11 cellular contexts compared by ENCODE assay signal in genomic region chr4:85477538-85477937, GRCh38. TPM values are rescaled to one million over a fixed set of nuclear protein-coding genes. Genes with fewer than 3 reads are reported as not detected.
DNase-seq lines count a peak whose midpoint lies in the region; ATAC-seq, FAIRE-seq and TF ChIP-seq lines count a peak whose summit lies in the region.
"Had no signal": no experiment of that assay in that cellular context is flagged by ENCODE, and none has a peak within 500 bp of the region (broad histone marks: within the 10 kb centered on the region; RNA-seq: fewer than 3 reads in every experiment).

No MANE protein-coding gene starts in this region.

- no peak for TF ChIP-seq EP300 in GM12878 (IDR thresholded peaks at IDR 0.05; ENCODE audit: borderline replicate concordance in 1 of 2, control insufficient read depth in 1 of 2, low read depth in 2 of 2, low read length in 2 of 2)

- no peak overlapping the region for H3K4me3 Mint-ChIP-seq in Calu3 (ENCODE audit: low read depth, unreplicated experiment)

- CTCF ChIA-PET in GM12878 (lab: Yijun Ruan, JAX) (interaction anchor here (1.1 kb wide), 1 partner anchor 21 kb away, joined by 3 read pairs; no protein-coding TSS in a partner anchor), Calu3 (lab: Charles Lee) (no interaction called here)

- H3K27ac ChIP-seq in GM12878 (ENCODE audit: control insufficient read depth, insufficient read depth): no peak overlapping the region
- H3K27ac ChIP-seq in vagina: no peak overlapping the region

- FAIRE-seq in GM12891 (lab: Jason Lieb, UNC) (peak; percentile 60), GM12878 (lab: Jason Lieb, UNC) (peak; percentile 68)

- H3K36me3 ChIP-seq in GM12878 (ENCODE audit: control insufficient read depth in 2 of 2, insufficient read depth in 2 of 2, low read length in 1 of 2): no peaks in the 10 kb centered on the region
- H3K36me3 ChIP-seq in vagina: no peaks in the 10 kb centered on the region

- TF ChIP-seq CTCF in GM12878 (IDR thresholded peaks at IDR 0.05 in 2 of 3, conservative IDR thresholded peaks at IDR 0.05 in 1 of 3; ENCODE audit: control insufficient read depth in 2 of 3, extremely low read depth in 1 of 3, insufficient read depth in 1 of 3, low read depth in 3 of 3, low read length in 3 of 3) (no peak), vagina (IDR thresholded peaks at IDR 0.05) (no peak), Calu3 (IDR thresholded peaks at IDR 0.05; ENCODE audit: unreplicated experiment) (no peak), GM13977 (IDR thresholded peaks at IDR 0.05; ENCODE audit: extremely low read depth, insufficient read depth, missing control alignments) (no peak)

- no peak for TF ChIP-seq RAD21 in GM12878 (IDR thresholded peaks at IDR 0.05; ENCODE audit: insufficient read depth, low read depth, low read length)

- H3K4me2 ChIP-seq in GM12878 (ENCODE audit: control insufficient read depth, insufficient read depth): peak overlapping the region; percentile 59; the same call in 1 of the 2 replicates

- POLR2A ChIA-PET in GM12878 (lab: Charles Lee): no interaction called here

- H3K4me3 ChIP-seq in GM12878 (no peak overlapping the region; the same call in 1 of the 2 replicates), vagina (no peak overlapping the region)

- peak overlapping the region; percentile 1 for H2AFZ ChIP-seq in GM12878 (ENCODE audit: control insufficient read depth, low read depth, low read length)

- H3K36me3 Mint-ChIP-seq in Calu3 (ENCODE audit: insufficient read depth, unreplicated experiment): peaks cover 11% of the 10 kb centered on the region

- no peaks in the 10 kb centered on the region; the same call in 1 of the 2 replicates for H3K79me2 ChIP-seq in GM12878 (ENCODE audit: control insufficient read depth, insufficient read depth, low read length)

- no peaks in the 10 kb centered on the region; the same call in 1 of the 2 replicates for H4K20me1 ChIP-seq in GM12878 (ENCODE audit: control insufficient read depth, insufficient read depth)

- H3K9me3 Mint-ChIP-seq in Calu3 (ENCODE audit: low read depth, unreplicated experiment): no peaks in the 10 kb centered on the region

- no peak overlapping the region for H3K9ac ChIP-seq in GM12878 (ENCODE audit: control insufficient read depth, insufficient read depth, low read length)

- H3K9me3 ChIP-seq in GM12878 (replicated peaks; ENCODE audit: control insufficient read depth, insufficient read depth, low read length) (no peaks in the 10 kb centered on the region), vagina (no peaks in the 10 kb centered on the region)

- intact Hi-C loops in GM12878 (cut with micrococcal nuclease; ENCODE audit: unreplicated experiment) (loop anchor here (5.0 kb wide), 1 partner anchor 270 kb away; no protein-coding TSS in a partner anchor), vagina (cut with DNase I) (no loop called here), Calu3 (cut with micrococcal nuclease; ENCODE audit: unreplicated experiment) (no loop called here)

- in situ Hi-C loops in GM12878 (cut with MboI) (no loop called here), GM13977 (cut with MboI; ENCODE audit: low pct_unique_long_range_greater_than_20kb, low sequenced_read_pairs, unreplicated experiment) (no loop called here)

- BruUV-seq in GM12878 (replicated peaks; lab: Mats Ljungman, UMichigan) (no TSS peak), Calu3 (replicated peaks; lab: Mats Ljungman, UMichigan) (no TSS peak)

- TF ChIP-seq POLR2A in GM12891 (IDR thresholded peaks at IDR 0.05; ENCODE audit: low read depth, low read length) (no peak), GM12878 (IDR thresholded peaks at IDR 0.05; ENCODE audit: low read depth, low read length) (no peak), vagina (IDR thresholded peaks at IDR 0.05) (no peak)

- RAD21 ChIA-PET in GM12878 (lab: Charles Lee; ENCODE audit: unreplicated experiment): interaction anchor here (1.5 kb wide), 1 partner anchor 14 kb away, joined by 3 read pairs; no protein-coding TSS in a partner anchor

- SMC1A ChIA-PET in GM12878 (lab: Charles Lee; ENCODE audit: uncharacterized antibody, unreplicated experiment): no interaction called here

- ATAC-seq in HG02798 (IDR thresholded peaks at IDR 0.05; ENCODE audit: poor library complexity, unreplicated experiment) (peak; percentile 27), GM12878 (peak; percentile 29)

- 46% methylated on average over 9 of the region's 9 CpGs for WGBS in GM12878 (ENCODE audit: insufficient coverage, insufficient replicate concordance, low lambda C conversion rate, missing lambda C conversion rate)

- H3K4me1 Mint-ChIP-seq in Calu3 (ENCODE audit: low read depth, unreplicated experiment): no peaks in the 10 kb centered on the region

- H3K4me1 ChIP-seq in GM12878 (ENCODE audit: control insufficient read depth, insufficient read depth, low read length) (peaks cover 5% of the 10 kb centered on the region), vagina (no peaks in the 10 kb centered on the region)

- no peaks in the 10 kb centered on the region for H3K27me3 Mint-ChIP-seq in Calu3 (ENCODE audit: unreplicated experiment)

- H3K27me3 ChIP-seq in GM12878 (replicated peaks in 1 of 2; ENCODE audit: control insufficient read depth in 2 of 2, insufficient read depth in 2 of 2, low read length in 1 of 2): peaks cover 0 to 2% of the 10 kb centered on the region in 2 experiments; a peak in 1 of 4 replicates
- no peaks in the 10 kb centered on the region for H3K27me3 ChIP-seq in vagina

- no peak overlapping the region for H3K27ac Mint-ChIP-seq in Calu3 (ENCODE audit: unreplicated experiment)

- DNase-seq in GM12891 (ENCODE audit: insufficient read length, low spot score) (no peak), GM12878 (ENCODE audit: low read depth, low spot score) (no peak), pons (ENCODE audit: low spot score) (peak; percentile 34), vagina (ENCODE audit: extremely low spot score in 2 of 2) (no peak), NCI-H345 (lab: John Stamatoyannopoulos, UW) (no peak), Calu3 (no peak), GM13977 (ENCODE audit: low spot score) (no peak)
- DNase-seq: activated CD4-positive, alpha-beta T cell treated with anti-CD3 and anti-CD28 coated beads for 1 hour; activated gamma-delta T cell treated with Interleukin-2 at 50 U/mL for 16 hours; SHP77 treated with DMSO at 0.1 percent for 48 hours had no signal

TF ChIP-seq in GM12891, 5 proteins besides CTCF, POLR2A, EP300 and RAD21:
- no peak for TF ChIP-seq PAX5 (IDR thresholded peaks at IDR 0.05; ENCODE audit: insufficient read depth, low read length, severe bottlenecking)
- no peak for TF ChIP-seq TAF1 (IDR thresholded peaks at IDR 0.05; ENCODE audit: low read depth, low read length)
- TF ChIP-seq SPI1 (IDR thresholded peaks at IDR 0.05; ENCODE audit: low read depth, low read length): no peak
- TF ChIP-seq POU2F2 (IDR thresholded peaks at IDR 0.05; ENCODE audit: low read depth, low read length): no peak
- no peak for TF ChIP-seq POLR2AphosphoS5 (IDR thresholded peaks at IDR 0.05; ENCODE audit: low read depth, low read length)

TF ChIP-seq in GM12878, 131 proteins besides CTCF, POLR2A, EP300 and RAD21:
- TF ChIP-seq SKIL (IDR thresholded peaks at IDR 0.05; ENCODE audit: low read depth, poor library complexity, severe bottlenecking) (no peak), DPF2 (IDR thresholded peaks at IDR 0.05) (no peak), NR2C2 (IDR thresholded peaks at IDR 0.05; ENCODE audit: borderline replicate concordance, control insufficient read depth, insufficient read length, low read depth) (no peak)

RNA-seq across cellular contexts. Expression of gene ARHGAP24, which starts 2.6 kb away (rescaled TPM):
- polyA plus RNA-seq in GM12891 (2012; ENCODE audit: low read depth, missing spikeins): 1.4 TPM
- total RNA-seq in GM12878 (2013; cell fraction: nucleolus; rRNA removed): 2.3 and 4.2 TPM in 2 replicates
- total RNA-seq in GM12878 (2014; rRNA removed) (0.38 and 0.73 TPM in 2 replicates), GM12878 (2014; rRNA removed; fragmentation: Illumina TruSeq; extraction: Trizol) (0.78 and 0.85 TPM in 2 replicates), GM12878 (2021) (0.56 and 0.61 TPM in 2 replicates), vagina (40.0 TPM), Calu3 (2022) (9.7 and 10.2 TPM in 2 replicates)
- polyA plus RNA-seq in GM12878 (2011; ENCODE audit: low read depth): 1.4 TPM
- polyA plus RNA-seq in GM12878 (2011; rRNA removed) (4.2 TPM in 2 replicates), GM12878 (2014; fragmentation: Illumina TruSeq; extraction: Trizol) (0.22 and 0.47 TPM in 2 replicates), GM12878 (2014; fragmentation: Nextera tagmentation; extraction: Ambion mirVana) (under 1 TPM; 0.10 to 0.35 TPM), GM12878 (2014; rRNA removed) (0.24 and 0.73 TPM in 2 replicates), GM12878 (2016; fragmentation: Nextera tagmentation; extraction: Ambion mirVana) (under 1 TPM; 0.15 to 0.35 TPM)
- polyA plus RNA-seq in GM12878 (2011; cell fraction: cytosol; rRNA removed): 1.8 and 1.9 TPM in 2 replicates
- polyA plus RNA-seq in GM12878 (2011; cell fraction: nucleus; rRNA removed): 3.3 and 3.4 TPM in 2 replicates
- polyA plus RNA-seq in GM12878 (2012): 0.95 and 1.6 TPM in 2 replicates
- polyA minus RNA-seq in GM12878 (2011; rRNA and poly(A)+ RNA removed): 10.0 and 17.3 TPM in 2 replicates
- polyA minus RNA-seq in GM12878 (2011; cell fraction: cytosol; rRNA and poly(A)+ RNA removed): 2.8 and 3.2 TPM in 2 replicates
- 19.0 and 29.4 TPM in 2 replicates for polyA minus RNA-seq in GM12878 (2011; cell fraction: nucleus; rRNA and poly(A)+ RNA removed)
